ENCODE assay signal across 8 cellular contexts in the genomic region with DNA sequence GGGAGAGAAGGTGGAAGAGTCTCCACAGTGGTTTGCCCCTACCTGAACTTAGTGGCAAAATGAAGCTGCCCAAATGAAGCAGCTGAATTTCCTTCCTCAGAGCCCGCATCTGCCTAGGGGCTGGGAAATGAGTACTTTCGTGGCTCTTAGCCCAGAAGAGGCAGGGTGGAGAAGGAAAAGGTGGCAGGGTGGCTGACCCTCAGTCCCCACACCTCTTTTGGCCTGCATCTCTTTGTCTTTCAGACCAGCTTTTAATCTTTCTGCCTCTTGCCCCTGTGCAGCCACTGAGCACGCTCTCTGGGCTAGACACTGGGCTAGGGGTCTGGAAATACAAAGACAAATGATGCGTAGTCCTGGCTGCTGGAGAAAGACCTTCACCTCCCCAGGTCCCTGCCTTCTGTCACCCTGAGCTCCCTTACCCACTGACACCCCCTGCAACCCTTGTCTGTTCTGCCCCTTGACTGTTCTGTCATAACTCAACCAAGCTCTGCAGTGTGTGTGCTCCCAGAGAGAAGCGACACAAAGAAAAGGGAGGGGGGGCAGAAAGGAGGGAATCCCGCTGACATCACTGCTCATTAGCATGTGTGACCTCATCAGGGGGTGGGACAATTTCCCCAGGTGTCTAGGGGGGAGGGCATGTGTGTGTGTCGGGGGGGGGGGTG. TPM values are rescaled to one million over a fixed set of nuclear protein-coding genes. Genes with fewer than 3 reads are reported as not detected.
A peak's percentile ranks its signal among the peaks of the same experiment; 100 is the strongest.
DNase-seq lines count a peak whose midpoint lies in the region; ATAC-seq and TF ChIP-seq lines count a peak whose summit lies in the region.

No MANE protein-coding gene starts in this region.

- H3K4me1 ChIP-seq in mucosa of descending colon (ENCODE audit: low read depth): peaks cover 13% of the 10 kb centered on the region

- peak; percentile 25 to 35 for DNase-seq in NCI-H2081 (lab: John Stamatoyannopoulos, UW)
- no peak for DNase-seq in NCI-H2081 treated with DMSO at 0.1 percent for 48 hours (lab: John Stamatoyannopoulos, UW)
- DNase-seq in NCI-H510A treated with DMSO at 0.1 percent for 48 hours (lab: John Stamatoyannopoulos, UW): peak; percentile 62
- peak; percentile 95 for DNase-seq in cerebellum (ENCODE audit: low spot score)
- DNase-seq in mucosa of descending colon: peak in 1 of 3 donors; percentile 56
- DNase-seq in MV-4-11 (lab: John Stamatoyannopoulos, UW): no peak
- no peak for DNase-seq in Right ventricle myocardium superior

- no peak overlapping the region for H3K4me3 ChIP-seq in mucosa of descending colon

- H3K9me3 ChIP-seq in mucosa of descending colon: no peaks in the 10 kb centered on the region

- intact Hi-C loops in mucosa of descending colon (cut with DNase I, micrococcal nuclease): no loop called here
- intact Hi-C loops in Right ventricle myocardium superior (cut with DNase I): no loop called here

- TF ChIP-seq CTCF in mucosa of descending colon (IDR thresholded peaks at IDR 0.05): no peak

- ATAC-seq in mucosa of descending colon (peak; percentile 26), GM21447 (IDR thresholded peaks at IDR 0.05; ENCODE audit: unreplicated experiment) (no peak), Right ventricle myocardium superior (ENCODE audit: poor library complexity) (no peak)

- peaks cover 5% of the 10 kb centered on the region for H3K36me3 ChIP-seq in mucosa of descending colon (ENCODE audit: low read depth)

RNA-seq across cellular contexts. Expression of a gene that starts 0.4 kb away (rescaled TPM):
- total RNA-seq in cerebellum: 4.0 TPM
- under 1 TPM; 0.35 to 0.66 (median 0.51) TPM for total RNA-seq in mucosa of descending colon
- total RNA-seq in Right ventricle myocardium superior: not detected

RNA-seq across cellular contexts. Expression of a gene that starts 11.1 kb away (rescaled TPM):
- total RNA-seq in cerebellum (7.8 TPM), mucosa of descending colon (100 to 1,000 TPM; 218 to 276 (median 245) TPM), Right ventricle myocardium superior (50.8 TPM)

RNA-seq across cellular contexts. Expression of a gene that starts 36.3 kb away (rescaled TPM):
- total RNA-seq in cerebellum (91.1 TPM), mucosa of descending colon (10 to 100 TPM; 74.1 to 97.9 (median 75.3) TPM), Right ventricle myocardium superior (37.8 TPM)

RNA-seq across cellular contexts. Expression of a gene that starts 46.3 kb away (rescaled TPM):
- total RNA-seq in cerebellum: 17.6 TPM
- total RNA-seq in mucosa of descending colon: 100 to 1,000 TPM in 2 of 3 donors, 10 to 100 TPM in 1; 48.1 to 161 (median 104) TPM
- 22.5 TPM for total RNA-seq in Right ventricle myocardium superior

RNA-seq across cellular contexts. Expression of a gene that starts 46.5 kb away (rescaled TPM):
- total RNA-seq in cerebellum: 48.2 TPM
- total RNA-seq in mucosa of descending colon: 10 to 100 TPM; 47.7 to 55.1 (median 50.2) TPM
- 50.2 TPM for total RNA-seq in Right ventricle myocardium superior

Comparison
In these comparisons a context has a peak if more than half of its experiments do, and no peak if none do; other contexts are left out.
1. DNase-seq: peak in NCI-H2081 (2 of 2), NCI-H510A treated with DMSO at 0.1 percent for 48 hours (single experiment) and cerebellum (single experiment); none in NCI-H2081 treated with DMSO at 0.1 percent for 48 hours (single experiment), MV-4-11 (single experiment) and Right ventricle myocardium superior (single experiment).